Comparison of ENCODE assay signal across 36 cellular contexts in the genomic region with DNA sequence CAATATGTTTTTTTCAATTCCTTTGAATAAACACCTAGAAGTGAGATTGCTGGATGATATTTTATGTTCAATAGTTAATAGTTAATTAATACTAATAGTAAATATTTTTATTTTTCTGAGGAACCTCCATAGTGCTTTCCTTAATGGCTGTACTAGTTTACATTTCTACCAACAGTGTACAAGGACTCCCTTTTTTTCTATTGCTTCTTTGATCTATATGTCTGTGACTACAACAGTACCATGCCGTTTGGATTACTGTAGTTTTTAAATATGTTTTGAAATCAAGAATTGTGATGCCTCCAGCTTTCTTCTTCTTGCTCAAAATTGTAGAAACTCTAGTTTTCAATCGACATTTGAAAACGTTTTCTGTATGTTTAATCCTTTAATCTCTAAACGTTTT. TPM values are rescaled to one million over a fixed set of nuclear protein-coding genes. Genes with fewer than 3 reads are reported as not detected.
"Had no signal": no experiment of that assay in that cellular context is flagged by ENCODE, and none has a peak within 500 bp of the region (broad histone marks: within the 10 kb centered on the region; RNA-seq: fewer than 3 reads in every experiment).

No MANE protein-coding gene starts in this region.

- H3K4me3 ChIP-seq: adrenal gland, ascending aorta, body of pancreas, breast epithelium, cardiac muscle cell had no signal

- H3K9me3 ChIP-seq: adrenal gland, ascending aorta, breast epithelium had no signal

- H3K27me3 ChIP-seq: adrenal gland, ascending aorta, body of pancreas, brain microvascular endothelial cell, breast epithelium, cardiac muscle cell had no signal

- ATAC-seq: activated naive CD4-positive, alpha-beta T cell treated with anti-CD3 and anti-CD28 coated beads, Interleukin-2, amount 50 U/mL, for 72 hours; activated naive CD8-positive, alpha-beta T cell treated with anti-CD3 and anti-CD28 coated beads, Interleukin-2, amount 50 U/mL, for 24 hours; activated T-cell treated with anti-CD3 and anti-CD28 coated beads, Interleukin-2, amount 50 U/mL, for 4 hours; activated T-cell treated with anti-CD3 and anti-CD28 coated beads, Interleukin-2, amount 50 U/mL, for 72 hours; activated T-helper 17 cell treated with anti-CD3 and anti-CD28 coated beads, Interleukin-2, amount 50 U/mL, for 72 hours; body of pancreas had no signal

- DNase-seq: activated effector memory CD4-positive, alpha-beta T cell treated with anti-CD3 and anti-CD28 coated beads, Interleukin-2, amount 50 U/mL, for 16 hours; activated effector memory CD4-positive, alpha-beta T cell treated with Interleukin-2 at 50 U/mL for 16 hours; activated gamma-delta T cell; activated gamma-delta T cell treated with Interleukin-2 at 50 U/mL for 16 hours; activated naive CD4-positive, alpha-beta T cell; activated naive CD4-positive, alpha-beta T cell treated with anti-CD3 and anti-CD28 coated beads for 36 hours; activated naive CD4-positive, alpha-beta T cell treated with anti-CD3 and anti-CD28 coated beads, Interleukin-2, amount 10 ng/mL, durations not matched to agents 7 days and 5 days; activated naive CD4-positive, alpha-beta T cell treated with anti-CD3 and anti-CD28 coated beads, Interleukin-2, amount 50 U/mL, for 16 hours; activated naive CD4-positive, alpha-beta T cell treated with Interleukin-2 at 50 U/mL for 16 hours; activated naive CD8-positive, alpha-beta T cell treated with anti-CD3 and anti-CD28 coated beads for 36 hours; activated naive CD8-positive, alpha-beta T cell treated with anti-CD3 and anti-CD28 coated beads, Interleukin-2, amount 10 ng/mL, durations not matched to agents 7 days and 5 days; activated naive CD8-positive, alpha-beta T cell treated with anti-CD3 and anti-CD28 coated beads, Interleukin-2, amount 50 U/mL, for 24 hours; activated T-cell treated with anti-CD3 and anti-CD28 coated beads, Interleukin-2, amount 50 U/mL, for 24 hours; activated T-cell treated with anti-CD3 and anti-CD28 coated beads, Interleukin-2, amount 50 U/mL, for 4 hours; activated T-cell treated with anti-CD3 and anti-CD28 coated beads, Interleukin-2, amount 50 U/mL, for 48 hours; activated T-cell treated with anti-CD3 and anti-CD28 coated beads, Interleukin-2, amount 50 U/mL, for 72 hours; adrenal gland; amniotic stem cell; amygdala; anterior cingulate cortex; aorta; body of pancreas; brain microvascular endothelial cell; caudate nucleus; central memory CD4-positive, alpha-beta T cell; cerebellar nuclear complex had no signal

- H3K36me3 ChIP-seq: adrenal gland, ascending aorta, brain microvascular endothelial cell, breast epithelium, cardiac muscle cell had no signal

- H3K27ac ChIP-seq: adrenal gland, ascending aorta, body of pancreas, brain microvascular endothelial cell, breast epithelium, cardiac muscle cell had no signal

- H3K4me1 ChIP-seq: adrenal gland, ascending aorta, body of pancreas, breast epithelium had no signal

- FAIRE-seq: astrocyte, bronchial epithelial cell had no signal

RNA-seq across cellular contexts. Expression of a gene that starts 39.5 kb away (rescaled TPM):
- total RNA-seq: activated naive CD4-positive, alpha-beta T cell treated with anti-CD3 and anti-CD28 coated beads for 36 hours; activated naive CD4-positive, alpha-beta T cell treated with anti-CD3 and anti-CD28 coated beads, Interleukin-2, amount 50 U/mL, for 72 hours; activated naive CD8-positive, alpha-beta T cell treated with anti-CD3 and anti-CD28 coated beads for 36 hours; activated naive CD8-positive, alpha-beta T cell treated with anti-CD3 and anti-CD28 coated beads, Interleukin-2, amount 10 ng/mL, durations not matched to agents 7 days and 5 days; activated T-cell treated with anti-CD3 and anti-CD28 coated beads, Interleukin-2, amount 50 U/mL, for 72 hours; activated T-helper 1 cell treated with anti-CD3 and anti-CD28 coated beads, Interleukin-12 subunit alpha, Interleukin-12 subunit beta, Interleukin-2, Interleukin-4 antibody, amounts not matched to agents 30 ng/mL and 10 ng/mL and 1 ng/mL, durations not matched to agents 14 hours and 24 hours and 36 hours; activated T-helper 17 cell treated with anti-CD3 and anti-CD28 coated beads, Interleukin-2, amount 50 U/mL, for 72 hours; activated T-helper 2 cell treated with anti-CD3 and anti-CD28 coated beads, Interferon-gamma antibody, Interleukin-2, Interleukin-4, amounts not matched to agents 10 μg/mL and 5 μg/mL and 100 μg/mL, durations not matched to agents 14 hours and 24 hours and 36 hours; bronchial epithelial cell; cardiac muscle cell; cardiac septum had no signal
- polyA plus RNA-seq: aorta, cardiac muscle cell had no signal
